ENCODE assay signal across 9 cellular contexts in genomic region chr1:211643324-211644212, GRCh38. TPM values are rescaled to one million over a fixed set of nuclear protein-coding genes. Genes with fewer than 3 reads are reported as not detected.
DNase-seq lines count a peak whose midpoint lies in the region; ATAC-seq and TF ChIP-seq lines count a peak whose summit lies in the region.
"Had no signal": no experiment of that assay in that cellular context is flagged by ENCODE, and none has a peak within 500 bp of the region (broad histone marks: within the 10 kb centered on the region; RNA-seq: fewer than 3 reads in every experiment).

No MANE protein-coding gene starts in this region.

- no peaks in the 10 kb centered on the region for H3K9me3 Mint-ChIP-seq in activated naive CD8-positive, alpha-beta T cell (ENCODE audit: low read depth)
- H3K9me3 Mint-ChIP-seq: naive B cell had no signal

- H3K4me3 ChIP-seq in upper lobe of right lung: no peak overlapping the region

- H3K27ac Mint-ChIP-seq in activated naive CD8-positive, alpha-beta T cell: no peak overlapping the region
- H3K27ac Mint-ChIP-seq: naive B cell had no signal

- H3K27me3 Mint-ChIP-seq in activated naive CD8-positive, alpha-beta T cell: no peaks in the 10 kb centered on the region

- ATAC-seq in upper lobe of right lung (peak; percentile 82), HG02885 (IDR thresholded peaks at IDR 0.05; ENCODE audit: poor library complexity, unreplicated experiment) (no peak), GM21360 (IDR thresholded peaks at IDR 0.05; ENCODE audit: unreplicated experiment) (no peak)

- DNase-seq in DMS153 treated with DMSO at 0.1 percent for 48 hours (lab: John Stamatoyannopoulos, UW; ENCODE audit: unreplicated experiment) (peak; percentile 81), NCI-H2171 (lab: John Stamatoyannopoulos, UW) (peak; percentile 72), upper lobe of right lung (peak; percentile 78)
- no peak for DNase-seq in stimulated activated CD4-positive, alpha-beta T cell treated with anti-CD3 and anti-CD28 coated beads, Interleukin-12 subunit alpha, Interleukin-12 subunit beta, amount 100 ng/mL, for 4 hours
- DNase-seq: naive B cell had no signal

- no peaks in the 10 kb centered on the region for H3K36me3 ChIP-seq in upper lobe of right lung

- intact Hi-C loops in upper lobe of right lung (cut with DNase I): no loop called here

- peak overlapping the region; percentile 46 for H3K4me3 Mint-ChIP-seq in activated naive CD8-positive, alpha-beta T cell

- H3K4me1 Mint-ChIP-seq in activated naive CD8-positive, alpha-beta T cell (ENCODE audit: low read depth): peaks cover 12% of the 10 kb centered on the region
- H3K4me1 Mint-ChIP-seq: naive B cell had no signal

- H3K9me3 ChIP-seq in upper lobe of right lung: no peaks in the 10 kb centered on the region

- H3K27me3 ChIP-seq in layer of hippocampus (ENCODE audit: control insufficient read depth, insufficient read depth, low read length) (no peaks in the 10 kb centered on the region), upper lobe of right lung (no peaks in the 10 kb centered on the region)

- H3K27ac ChIP-seq in layer of hippocampus (ENCODE audit: low read depth, low read length) (peak overlapping the region; percentile 1), upper lobe of right lung (no peak overlapping the region)

- H3K4me1 ChIP-seq in upper lobe of right lung: peaks cover 9% of the 10 kb centered on the region

- H3K36me3 Mint-ChIP-seq in activated naive CD8-positive, alpha-beta T cell: no peaks in the 10 kb centered on the region
- H3K36me3 Mint-ChIP-seq: naive B cell had no signal

- TF ChIP-seq CTCF in upper lobe of right lung (IDR thresholded peaks at IDR 0.05): no peak

RNA-seq across cellular contexts. Expression of gene NEK2, which starts 31.9 kb away (rescaled TPM):
- 0.35 TPM for total RNA-seq in upper lobe of right lung
